Comparison of ENCODE assay signal across 8 cellular contexts in the genomic region with DNA sequence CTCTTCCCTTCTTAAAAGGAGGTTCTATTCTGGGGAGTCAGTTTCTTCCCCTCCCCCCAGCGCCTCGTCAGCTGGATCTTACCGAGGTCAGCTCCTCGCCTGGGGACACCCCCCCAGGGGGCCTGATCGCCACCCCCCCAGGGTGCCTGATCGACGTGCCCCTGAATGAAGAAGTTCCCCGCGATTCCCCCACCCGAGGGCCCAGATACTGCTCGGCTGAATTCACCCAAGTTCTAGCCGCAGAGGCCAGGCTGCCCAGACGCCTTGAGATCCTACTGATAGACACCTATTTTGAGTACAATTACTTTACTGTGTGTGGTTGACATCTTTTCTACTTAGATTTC. TPM values are rescaled to one million over a fixed set of nuclear protein-coding genes. Genes with fewer than 3 reads are reported as not detected.
DNase-seq lines count a peak whose midpoint lies in the region; ATAC-seq and TF ChIP-seq lines count a peak whose summit lies in the region.

No MANE protein-coding gene starts in this region.

- POLR2A ChIA-PET in CD8-positive, alpha-beta T cell (lab: Charles Lee): no interaction called here

- no peak overlapping the region for H3K27ac ChIP-seq in CD8-positive, alpha-beta T cell (ENCODE audit: low read depth, low read length)
- no peak overlapping the region for H3K27ac ChIP-seq in OCI-LY3 (ENCODE audit: low read length)
- H3K27ac ChIP-seq in endodermal cell (ENCODE audit: low read depth, low read length): no peak overlapping the region

- H3K9me3 ChIP-seq in CD8-positive, alpha-beta T cell (ENCODE audit: low read length): no peaks in the 10 kb centered on the region
- no peaks in the 10 kb centered on the region for H3K9me3 ChIP-seq in OCI-LY3 (ENCODE audit: insufficient read depth, low read length)
- H3K9me3 ChIP-seq in endodermal cell (ENCODE audit: control insufficient read depth, low read length): no peaks in the 10 kb centered on the region

- peaks cover 39% of the 10 kb centered on the region for H3K4me1 Mint-ChIP-seq in CD8-positive, alpha-beta T cell (ENCODE audit: low read depth)
- H3K4me1 Mint-ChIP-seq in endodermal cell (peaks cover 16% of the 10 kb centered on the region), osteocyte (ENCODE audit: unreplicated experiment) (peaks cover 44% of the 10 kb centered on the region)

- H3K79me2 ChIP-seq in OCI-LY3 (ENCODE audit: low read length): peaks cover 40% of the 10 kb centered on the region

- peaks cover 21% of the 10 kb centered on the region for H3K4me1 ChIP-seq in CD8-positive, alpha-beta T cell (ENCODE audit: insufficient read depth, low read length)
- H3K4me1 ChIP-seq in OCI-LY3 (ENCODE audit: low read length) (peaks cover 17% of the 10 kb centered on the region), endodermal cell (ENCODE audit: control insufficient read depth, insufficient read depth, low read length) (peaks cover 4% of the 10 kb centered on the region)

- ATAC-seq in CD8-positive, alpha-beta T cell: no peak
- ATAC-seq in HG03520 (IDR thresholded peaks at IDR 0.05; ENCODE audit: unreplicated experiment) (no peak), HG02759 (IDR thresholded peaks at IDR 0.05; ENCODE audit: unreplicated experiment) (no peak)

- peak overlapping the region; percentile 86 for H3K4me2 ChIP-seq in OCI-LY3 (ENCODE audit: low read length)

- H3K9me3 Mint-ChIP-seq in CD8-positive, alpha-beta T cell: no peaks in the 10 kb centered on the region
- no peaks in the 10 kb centered on the region for H3K9me3 Mint-ChIP-seq in endodermal cell
- no peaks in the 10 kb centered on the region for H3K9me3 Mint-ChIP-seq in osteocyte (ENCODE audit: unreplicated experiment)

- no peak for TF ChIP-seq CTCF in CD8-positive, alpha-beta T cell (IDR thresholded peaks at IDR 0.05)
- TF ChIP-seq CTCF in OCI-LY3 (IDR thresholded peaks at IDR 0.05; ENCODE audit: low read depth, low read length): no peak
- TF ChIP-seq CTCF in endodermal cell (conservative IDR thresholded peaks at IDR 0.05): no peak
- TF ChIP-seq CTCF in osteocyte (IDR thresholded peaks at IDR 0.05): no peak

- peak overlapping the region; percentile 84 for H3K4me3 Mint-ChIP-seq in CD8-positive, alpha-beta T cell
- H3K4me3 Mint-ChIP-seq in endodermal cell (peak overlapping the region; percentile 63), osteocyte (ENCODE audit: unreplicated experiment) (peak overlapping the region; percentile 75)

- CTCF ChIA-PET in CD8-positive, alpha-beta T cell (lab: Charles Lee): no interaction called here

- no peak for DNase-seq in CD8-positive, alpha-beta T cell
- no peak for DNase-seq in endodermal cell
- DNase-seq in osteocyte (ENCODE audit: extremely low spot score, unreplicated experiment): no peak
- no peak for DNase-seq in NOMO-1 (lab: John Stamatoyannopoulos, UW; ENCODE audit: unreplicated experiment in 2 of 2)
- DNase-seq in NCI-H2107 treated with DMSO at 0.1 percent for 48 hours (lab: John Stamatoyannopoulos, UW; ENCODE audit: unreplicated experiment): no peak

- H3K27me3 Mint-ChIP-seq in CD8-positive, alpha-beta T cell (ENCODE audit: low read depth): no peaks in the 10 kb centered on the region
- H3K27me3 Mint-ChIP-seq in endodermal cell (ENCODE audit: insufficient read depth): peaks cover 29% of the 10 kb centered on the region
- H3K27me3 Mint-ChIP-seq in osteocyte (ENCODE audit: unreplicated experiment): no peaks in the 10 kb centered on the region

- 11 to 20% methylated on average over 7 to 13 of the region's 13 CpGs for WGBS in endodermal cell (ENCODE audit: insufficient coverage in 1 of 2, insufficient read length in 1 of 2), 2 experiments

- H3K4me3 ChIP-seq in CD8-positive, alpha-beta T cell (ENCODE audit: low read depth, low read length): peak overlapping the region; percentile 54
- peak overlapping the region; percentile 97 for H3K4me3 ChIP-seq in OCI-LY3 (ENCODE audit: low read length)
- peak overlapping the region; percentile 89 for H3K4me3 ChIP-seq in endodermal cell (ENCODE audit: low read length)

- peak overlapping the region; percentile 70 for H3K9ac ChIP-seq in OCI-LY3 (ENCODE audit: low read length)
- H3K9ac ChIP-seq in endodermal cell (ENCODE audit: extremely low read depth, low read length, poor library complexity, severe bottlenecking): peak overlapping the region; percentile 51

- H3K36me3 ChIP-seq in CD8-positive, alpha-beta T cell (ENCODE audit: insufficient read depth, low read length): no peaks in the 10 kb centered on the region
- peaks cover 4% of the 10 kb centered on the region for H3K36me3 ChIP-seq in OCI-LY3 (replicated peaks; ENCODE audit: low read depth, low read length)
- H3K36me3 ChIP-seq in endodermal cell (ENCODE audit: control insufficient read depth, insufficient read depth, low read length): peaks cover 16% of the 10 kb centered on the region

- H4K20me1 ChIP-seq in OCI-LY3 (ENCODE audit: insufficient read depth, low read length): peaks cover 20% of the 10 kb centered on the region

- no peak overlapping the region for H2AFZ ChIP-seq in OCI-LY3 (ENCODE audit: low read depth, low read length)

- peaks cover 4% of the 10 kb centered on the region for H3K36me3 Mint-ChIP-seq in CD8-positive, alpha-beta T cell
- H3K36me3 Mint-ChIP-seq in endodermal cell (ENCODE audit: low read depth) (peaks cover 26% of the 10 kb centered on the region), osteocyte (ENCODE audit: unreplicated experiment) (peaks cover 7% of the 10 kb centered on the region)

- H3K27ac Mint-ChIP-seq in CD8-positive, alpha-beta T cell: peak overlapping the region; percentile 62
- no peak overlapping the region for H3K27ac Mint-ChIP-seq in endodermal cell
- peak overlapping the region; percentile 23 for H3K27ac Mint-ChIP-seq in osteocyte (ENCODE audit: unreplicated experiment)

- H3K27me3 ChIP-seq in CD8-positive, alpha-beta T cell (ENCODE audit: insufficient read depth, low read length): no peaks in the 10 kb centered on the region
- H3K27me3 ChIP-seq in OCI-LY3 (ENCODE audit: low read depth, low read length) (peaks cover 11% of the 10 kb centered on the region), endodermal cell (ENCODE audit: control insufficient read depth, insufficient read depth, low read length, poor library complexity, severe bottlenecking) (peaks cover 26% of the 10 kb centered on the region)

- intact Hi-C loops in CD8-positive, alpha-beta T cell (cut with DNase I, micrococcal nuclease): loop anchor here in 1 of 2 experiments (5.0 kb wide), 1 partner anchor 45 kb away; the partner anchor contains the start of gene PGAP6

RNA-seq across cellular contexts. Expression of gene RAB11FIP3, which starts 1.4 kb away (rescaled TPM):
- total RNA-seq in CD8-positive, alpha-beta T cell: 10 to 100 TPM; 26.4 to 27.5 TPM
- total RNA-seq in endodermal cell (10 to 100 TPM; 62.7 to 68.9 TPM), osteocyte (60.2 and 65.2 TPM in 2 replicates)
- polyA plus RNA-seq in endodermal cell (2013, experiment 1 of 2): 34.8 TPM
- polyA plus RNA-seq in endodermal cell (2013, experiment 2 of 2): 35.1 TPM

RNA-seq across cellular contexts. Expression of gene DECR2, which starts 25.2 kb away (rescaled TPM):
- total RNA-seq in CD8-positive, alpha-beta T cell: 1 to 10 TPM; 6.1 to 7.9 TPM
- total RNA-seq in endodermal cell (10 to 100 TPM; 31.8 to 43.5 TPM), osteocyte (23.4 and 23.9 TPM in 2 replicates)
- polyA plus RNA-seq in endodermal cell (2013, experiment 1 of 2): 24.9 TPM
- 23.0 TPM for polyA plus RNA-seq in endodermal cell (2013, experiment 2 of 2)

RNA-seq across cellular contexts. Expression of gene NME4, which starts 29.9 kb away (rescaled TPM):
- total RNA-seq in CD8-positive, alpha-beta T cell: 10 to 100 TPM; 22.2 to 22.3 TPM
- 100 to 1,000 TPM; 274 to 350 TPM for total RNA-seq in endodermal cell
- 292 TPM for polyA plus RNA-seq in endodermal cell (2013, experiment 1 of 2)
- 276 TPM for polyA plus RNA-seq in endodermal cell (2013, experiment 2 of 2)
- total RNA-seq in osteocyte: 148 and 157 TPM in 2 replicates

RNA-seq across cellular contexts. Expression of gene PGAP6, which starts 45.1 kb away (rescaled TPM):
- 10 to 100 TPM; 57.9 to 60.8 TPM for total RNA-seq in CD8-positive, alpha-beta T cell
- total RNA-seq in endodermal cell (100 to 1,000 TPM; 104 to 115 TPM), osteocyte (59.3 and 61.6 TPM in 2 replicates)
- polyA plus RNA-seq in endodermal cell (2013, experiment 1 of 2): 50.8 TPM
- 45.1 TPM for polyA plus RNA-seq in endodermal cell (2013, experiment 2 of 2)

RNA-seq across cellular contexts. Expression of gene MRPL28, which starts 56.5 kb away (rescaled TPM):
- total RNA-seq in CD8-positive, alpha-beta T cell: 10 to 100 TPM; 16.7 to 17.4 TPM
- 100 to 1,000 TPM; 137 to 138 TPM for total RNA-seq in endodermal cell
- polyA plus RNA-seq in endodermal cell (2013, experiment 1 of 2): 84.7 TPM
- 79.2 TPM for polyA plus RNA-seq in endodermal cell (2013, experiment 2 of 2)
- total RNA-seq in osteocyte: 71.7 and 74.3 TPM in 2 replicates
